In the genomic region with DNA sequence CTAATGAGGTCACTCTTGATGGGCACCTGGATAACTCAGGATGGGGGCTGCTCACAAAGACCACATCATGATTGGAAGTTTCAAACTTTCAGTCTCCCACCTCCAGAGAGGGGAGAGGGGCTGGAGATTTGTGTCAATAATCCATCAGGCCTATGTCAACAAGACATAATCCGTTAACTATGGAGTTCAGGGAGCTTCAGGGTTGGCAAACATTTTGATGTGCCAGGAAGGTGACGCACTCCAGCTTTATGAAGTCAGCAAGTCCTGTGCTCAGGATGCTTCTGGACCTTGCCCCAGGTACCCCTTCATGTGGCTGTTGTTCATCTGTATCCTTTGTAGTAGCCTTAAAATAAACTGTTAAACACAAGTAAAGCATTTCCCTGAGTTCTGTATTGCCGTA, we compare ENCODE assay signal across 1 cellular context.
A peak's percentile ranks its signal among the peaks of the same experiment; 100 is the strongest.
TF ChIP-seq lines count a peak whose summit lies in the region.

No MANE protein-coding gene starts in this region.

TF ChIP-seq in HepG2, 621 proteins besides CTCF, POLR2A, EP300 and RAD21 (continued from another document):
- TF ChIP-seq KDM1A (CRISPR knock-in tag; IDR thresholded peaks at IDR 0.05): peak; percentile 48; the same call in 1 of the 2 replicates
- TF ChIP-seq, protein P1, sequence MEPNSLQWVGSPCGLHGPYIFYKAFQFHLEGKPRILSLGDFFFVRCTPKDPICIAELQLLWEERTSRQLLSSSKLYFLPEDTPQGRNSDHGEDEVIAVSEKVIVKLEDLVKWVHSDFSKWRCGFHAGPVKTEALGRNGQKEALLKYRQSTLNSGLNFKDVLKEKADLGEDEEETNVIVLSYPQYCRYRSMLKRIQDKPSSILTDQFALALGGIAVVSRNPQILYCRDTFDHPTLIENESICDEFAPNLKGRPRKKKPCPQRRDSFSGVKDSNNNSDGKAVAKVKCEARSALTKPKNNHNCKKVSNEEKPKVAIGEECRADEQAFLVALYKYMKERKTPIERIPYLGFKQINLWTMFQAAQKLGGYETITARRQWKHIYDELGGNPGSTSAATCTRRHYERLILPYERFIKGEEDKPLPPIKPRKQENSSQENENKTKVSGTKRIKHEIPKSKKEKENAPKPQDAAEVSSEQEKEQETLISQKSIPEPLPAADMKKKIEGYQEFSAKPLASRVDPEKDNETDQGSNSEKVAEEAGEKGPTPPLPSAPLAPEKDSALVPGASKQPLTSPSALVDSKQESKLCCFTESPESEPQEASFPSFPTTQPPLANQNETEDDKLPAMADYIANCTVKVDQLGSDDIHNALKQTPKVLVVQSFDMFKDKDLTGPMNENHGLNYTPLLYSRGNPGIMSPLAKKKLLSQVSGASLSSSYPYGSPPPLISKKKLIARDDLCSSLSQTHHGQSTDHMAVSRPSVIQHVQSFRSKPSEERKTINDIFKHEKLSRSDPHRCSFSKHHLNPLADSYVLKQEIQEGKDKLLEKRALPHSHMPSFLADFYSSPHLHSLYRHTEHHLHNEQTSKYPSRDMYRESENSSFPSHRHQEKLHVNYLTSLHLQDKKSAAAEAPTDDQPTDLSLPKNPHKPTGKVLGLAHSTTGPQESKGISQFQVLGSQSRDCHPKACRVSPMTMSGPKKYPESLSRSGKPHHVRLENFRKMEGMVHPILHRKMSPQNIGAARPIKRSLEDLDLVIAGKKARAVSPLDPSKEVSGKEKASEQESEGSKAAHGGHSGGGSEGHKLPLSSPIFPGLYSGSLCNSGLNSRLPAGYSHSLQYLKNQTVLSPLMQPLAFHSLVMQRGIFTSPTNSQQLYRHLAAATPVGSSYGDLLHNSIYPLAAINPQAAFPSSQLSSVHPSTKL (CRISPR knock-in tag; IDR thresholded peaks at IDR 0.05): peak; percentile 62
- TF ChIP-seq FOSL2 (CRISPR knock-in tag; IDR thresholded peaks at IDR 0.05): peak; percentile 67
- TF ChIP-seq HNF4A (CRISPR knock-in tag; IDR thresholded peaks at IDR 0.05): peak; percentile 60
- peak; percentile 28; the same call in 1 of the 2 replicates for TF ChIP-seq SOX5 (CRISPR knock-in tag; IDR thresholded peaks at IDR 0.05; ENCODE audit: borderline replicate concordance)
